ENCODE assay signal across 19 cellular contexts in genomic region chr19:45578861-45579260, GRCh38. TPM values are rescaled to one million over a fixed set of nuclear protein-coding genes. Genes with fewer than 3 reads are reported as not detected.
A peak's percentile ranks its signal among the peaks of the same experiment; 100 is the strongest.
DNase-seq lines count a peak whose midpoint lies in the region; ATAC-seq, FAIRE-seq and TF ChIP-seq lines count a peak whose summit lies in the region.
"Had no signal": no experiment of that assay in that cellular context is flagged by ENCODE, and none has a peak within 500 bp of the region (broad histone marks: within the 10 kb centered on the region; RNA-seq: fewer than 3 reads in every experiment).

No MANE protein-coding gene starts in this region.

- H3K9ac ChIP-seq in neural progenitor cell: no peak overlapping the region

- H3K4me1 ChIP-seq in Caco-2: peaks cover 39% of the 10 kb centered on the region
- peaks cover 61% of the 10 kb centered on the region for H3K4me1 ChIP-seq in PC-9 (replicated peaks; ENCODE audit: insufficient read depth)
- H3K4me1 ChIP-seq in neural progenitor cell: peaks cover 6% of the 10 kb centered on the region
- H3K4me1 ChIP-seq in small intestine (ENCODE audit: control insufficient read depth in 2 of 2, insufficient read depth in 1 of 2, low read depth in 1 of 2, low read length in 1 of 2): peaks cover 0 to 1% of the 10 kb centered on the region in 2 donors
- H3K4me1 ChIP-seq: prostate gland had no signal

- WGBS in small intestine, 3 donors: 75 to 92% (median 80%) methylated on average over 5 of the region's 5 CpGs

- peak overlapping the region; percentile 43 for H3K4me2 ChIP-seq in PC-9
- H3K4me2 ChIP-seq in neural progenitor cell: no peak overlapping the region
- H3K4me2 ChIP-seq: GM23338 had no signal

- peaks cover 4% of the 10 kb centered on the region; the same call in 1 of the 2 replicates for H3K9me3 ChIP-seq in Caco-2
- H3K9me3 ChIP-seq in PC-9 (ENCODE audit: insufficient read depth, low read depth): no peaks in the 10 kb centered on the region
- H3K9me3 ChIP-seq in neural progenitor cell (ENCODE audit: low read depth): no peaks in the 10 kb centered on the region
- H3K9me3 ChIP-seq in small intestine (ENCODE audit: control insufficient read depth, low read depth): no peaks in the 10 kb centered on the region
- H3K9me3 ChIP-seq: prostate gland had no signal

- peaks cover 12% of the 10 kb centered on the region for H3K36me3 Mint-ChIP-seq in Caco-2 (ENCODE audit: insufficient read depth, unreplicated experiment)
- H3K36me3 Mint-ChIP-seq in neural progenitor cell: peaks cover 2% of the 10 kb centered on the region
- H3K36me3 Mint-ChIP-seq: naive B cell had no signal

- ATAC-seq in HG02623 (IDR thresholded peaks at IDR 0.05; ENCODE audit: unreplicated experiment): no peak
- ATAC-seq: GM23338, left lobe of liver had no signal

- H3K9me3 Mint-ChIP-seq in Caco-2 (ENCODE audit: unreplicated experiment) (no peaks in the 10 kb centered on the region), neural progenitor cell (no peaks in the 10 kb centered on the region)
- H3K9me3 Mint-ChIP-seq: GM23338 had no signal

- H2AFZ ChIP-seq in PC-9: no peak overlapping the region
- no peak overlapping the region for H2AFZ ChIP-seq in neural progenitor cell (replicated peaks)
- H2AFZ ChIP-seq: GM23338 had no signal

- TF ChIP-seq CTCF in Caco-2 (IDR thresholded peaks at IDR 0.05; ENCODE audit: insufficient read depth in 1 of 2, low read depth in 1 of 2, low read length in 1 of 2, severe bottlenecking in 1 of 2, unreplicated experiment in 1 of 2) (no peak), PC-9 (conservative IDR thresholded peaks at IDR 0.05) (no peak), neural progenitor cell (IDR thresholded peaks at IDR 0.05) (no peak)

- intact Hi-C loops in Caco-2 (cut with micrococcal nuclease; ENCODE audit: unreplicated experiment): no loop called here
- intact Hi-C loops in PC-9 (cut with micrococcal nuclease; ENCODE audit: unreplicated experiment): no loop called here

- peaks cover 72% of the 10 kb centered on the region for H3K79me2 ChIP-seq in PC-9 (ENCODE audit: low read depth)
- peaks cover 37% of the 10 kb centered on the region for H3K79me2 ChIP-seq in neural progenitor cell (ENCODE audit: low read depth)

- H3F3A ChIP-seq in PC-9 (ENCODE audit: insufficient read depth, low read depth) (peaks cover 48% of the 10 kb centered on the region), neural progenitor cell (ENCODE audit: low read depth) (peaks cover 4% of the 10 kb centered on the region)

- no peak for DNase-seq in Caco-2
- no peak for DNase-seq in PC-9
- DNase-seq in epithelial cell of prostate (ENCODE audit: low read depth, low spot score): no peak
- DNase-seq in neural progenitor cell (ENCODE audit: low spot score): no peak
- DNase-seq in small intestine: no peak
- no peak for DNase-seq in COLO668 (lab: John Stamatoyannopoulos, UW; ENCODE audit: unreplicated experiment)
- no peak for DNase-seq in EL
- DNase-seq: activated effector memory CD4-positive, alpha-beta T cell treated with Interleukin-2 at 50 U/mL for 16 hours; aorta; DND-41; naive B cell; NCI-H1930; NCI-H526 had no signal

- CTCF ChIA-PET in Caco-2 (lab: Charles Lee) (no interaction called here), PC-9 (lab: Charles Lee) (no interaction called here)

- H3K4me1 Mint-ChIP-seq in Caco-2 (ENCODE audit: low read depth, unreplicated experiment): peaks cover 37% of the 10 kb centered on the region
- peaks cover 15% of the 10 kb centered on the region for H3K4me1 Mint-ChIP-seq in neural progenitor cell

- no peaks in the 10 kb centered on the region for H3K27me3 ChIP-seq in Caco-2 (replicated peaks; ENCODE audit: control insufficient read depth, insufficient read depth, low read length)
- no peaks in the 10 kb centered on the region for H3K27me3 ChIP-seq in PC-9 (ENCODE audit: insufficient read depth, low read depth)
- H3K27me3 ChIP-seq in neural progenitor cell: no peaks in the 10 kb centered on the region
- H3K27me3 ChIP-seq in small intestine (ENCODE audit: control insufficient read depth in 2 of 2, insufficient read depth in 2 of 2, low read length in 2 of 2): no peaks in the 10 kb centered on the region

- H3K27ac Mint-ChIP-seq in Caco-2 (ENCODE audit: unreplicated experiment) (peak overlapping the region; percentile 81), neural progenitor cell (peak overlapping the region; percentile 82)
- H3K27ac Mint-ChIP-seq: GM23338 had no signal

- no peaks in the 10 kb centered on the region for H4K20me1 ChIP-seq in PC-9 (ENCODE audit: insufficient read depth)
- no peaks in the 10 kb centered on the region for H4K20me1 ChIP-seq in neural progenitor cell (ENCODE audit: low read depth)

- FAIRE-seq in small intestine (lab: Jason Lieb, UNC): no peak
- FAIRE-seq: RCC 7860 had no signal

- BruUV-seq in Caco-2 (replicated peaks; lab: Mats Ljungman, UMichigan) (no TSS peak), PC-9 (replicated peaks; lab: Mats Ljungman, UMichigan) (no TSS peak)

- H3K4me3 Mint-ChIP-seq in Caco-2 (ENCODE audit: unreplicated experiment) (peak overlapping the region; percentile 47), neural progenitor cell (peak overlapping the region; percentile 62)
- H3K4me3 Mint-ChIP-seq: GM23338, naive B cell had no signal

- POLR2A ChIA-PET in Caco-2 (lab: Charles Lee) (no interaction called here), PC-9 (lab: Charles Lee; ENCODE audit: unreplicated experiment) (no interaction called here)

- H3K27me3 Mint-ChIP-seq in Caco-2 (ENCODE audit: insufficient read depth, unreplicated experiment) (no peaks in the 10 kb centered on the region), neural progenitor cell (ENCODE audit: insufficient read depth, low read depth) (peaks cover 3% of the 10 kb centered on the region)
- H3K27me3 Mint-ChIP-seq: naive B cell had no signal

- peak overlapping the region; percentile 94 for H3K27ac ChIP-seq in PC-9
- H3K27ac ChIP-seq in epithelial cell of prostate: peak overlapping the region; percentile 96
- no peak overlapping the region for H3K27ac ChIP-seq in neural progenitor cell
- H3K27ac ChIP-seq in small intestine (ENCODE audit: low read depth in 1 of 2, low read length in 1 of 2): no peak overlapping the region
- H3K27ac ChIP-seq: prostate gland had no signal

- no peaks in the 10 kb centered on the region for H3K9me2 ChIP-seq in PC-9 (ENCODE audit: insufficient read depth)

- H3K36me3 ChIP-seq in Caco-2 (ENCODE audit: control insufficient read depth, insufficient read depth, low read length) (peaks cover 2% of the 10 kb centered on the region; the same call in 1 of the 2 replicates), PC-9 (ENCODE audit: low read depth) (0 out of 2 replicates have a peak, but pooled peaks cover 5% of the 10 kb centered on the region), neural progenitor cell (no peaks in the 10 kb centered on the region), small intestine (ENCODE audit: control insufficient read depth in 2 of 2, insufficient read depth in 2 of 2, low read length in 2 of 2) (peaks cover 2% of the 10 kb centered on the region in 2 donors)
- H3K36me3 ChIP-seq: prostate gland had no signal

- H3K4me3 ChIP-seq in Caco-2 (ENCODE audit: low read depth, low read length) (no peak overlapping the region), PC-9 (no peak overlapping the region), neural progenitor cell (no peak overlapping the region), small intestine (ENCODE audit: low read depth in 1 of 2, low read length in 2 of 2) (no peak overlapping the region)
- H3K4me3 ChIP-seq: GM23338, prostate gland had no signal

RNA-seq across cellular contexts. Expression of gene OPA3, which starts 5.7 kb away (rescaled TPM):
- 16.9 and 17.7 TPM in 2 replicates for total RNA-seq in Caco-2 (2022)
- total RNA-seq in PC-9 (2021): 10.8 and 15.2 TPM in 2 replicates
- total RNA-seq in neural progenitor cell (ENCODE audit: low replicate concordance): 3.7 and 11.3 TPM in 2 replicates
- 1 to 10 TPM; 4.5 to 7.9 (median 4.9) TPM for polyA plus RNA-seq in small intestine

RNA-seq across cellular contexts. Expression of gene GPR4, which starts 23.2 kb away (rescaled TPM):
- total RNA-seq in Caco-2 (2022): not detected in 2 replicates
- total RNA-seq in PC-9 (2021): not detected in 2 replicates
- total RNA-seq in neural progenitor cell (ENCODE audit: low replicate concordance): not detected in 2 replicates
- 1 to 10 TPM in 1 of 3 donors, under 1 TPM in 2; 0.22 to 3.8 (median 0.54) TPM for polyA plus RNA-seq in small intestine
- total RNA-seq: fibroblast of lung had no signal

Comparison
In these comparisons a context has a peak if more than half of its experiments do, and no peak if none do; other contexts are left out.
1. H3K27ac ChIP-seq: peak in PC-9 (single experiment) and epithelial cell of prostate (single experiment); none in neural progenitor cell (single experiment) and small intestine (0 of 2).